ENCODE assay signal across 9 cellular contexts in genomic region chr12:71947645-71948105, GRCh38. TPM values are rescaled to one million over a fixed set of nuclear protein-coding genes. Genes with fewer than 3 reads are reported as not detected.
DNase-seq lines count a peak whose midpoint lies in the region; ATAC-seq and TF ChIP-seq lines count a peak whose summit lies in the region.
"Had no signal": no experiment of that assay in that cellular context is flagged by ENCODE, and none has a peak within 500 bp of the region (broad histone marks: within the 10 kb centered on the region; RNA-seq: fewer than 3 reads in every experiment).

No MANE protein-coding gene starts in this region.

- H3K27ac ChIP-seq in dorsolateral prefrontal cortex = peak overlapping the region in 2 of 59 donors; percentile 37 to 68

- no peak overlapping the region for H3K4me3 Mint-ChIP-seq in nephron progenitor cell

- H3K27me3 Mint-ChIP-seq in nephron progenitor cell (ENCODE audit: low read depth, poor library complexity) = peaks cover 12% of the 10 kb centered on the region

- DNase-seq in GM03348 (ENCODE audit: low spot score) = peak; percentile 17
- peak; percentile 57 for DNase-seq in NCI-H2227 (lab: John Stamatoyannopoulos, UW; ENCODE audit: unreplicated experiment)
- DNase-seq in dorsolateral prefrontal cortex = peak in 9 of 10 donors; percentile 27 to 76 (median 51)
- DNase-seq in nephron progenitor cell = peak; percentile 5
- DNase-seq in stimulated activated CD8-positive, alpha-beta memory T cell treated with anti-CD3 and anti-CD28 coated beads, Interleukin-4, amount 100 ng/mL, for 48 hours = no peak
- DNase-seq in RPMI8226 = no peak

- H3K27me3 ChIP-seq in dorsolateral prefrontal cortex = peaks cover 0 to 20% (median 0%) of the 10 kb centered on the region in 45 donors

- no peak for ATAC-seq in HG02642 (IDR thresholded peaks at IDR 0.05; ENCODE audit: poor library complexity, unreplicated experiment)
- no peak for ATAC-seq in activated CD4-positive, CD25-positive, alpha-beta regulatory T cell treated with anti-CD3 and anti-CD28 coated beads, Interleukin-2, amount 50 U/mL, for 24 hours

- TF ChIP-seq CTCF in dorsolateral prefrontal cortex (IDR thresholded peaks at IDR 0.05 in 54 of 56, conservative IDR thresholded peaks at IDR 0.05 in 2 of 56; ENCODE audit: low read depth in 1 of 56, partially characterized antibody in 56 of 56) (no peak), nephron progenitor cell (IDR thresholded peaks at IDR 0.05) (no peak)

- no peak overlapping the region for H3K27ac Mint-ChIP-seq in nephron progenitor cell

- H3K36me3 Mint-ChIP-seq in nephron progenitor cell (ENCODE audit: low read depth) = no peaks in the 10 kb centered on the region

- H3K9me3 Mint-ChIP-seq in nephron progenitor cell = no peaks in the 10 kb centered on the region

- intact Hi-C loops in dorsolateral prefrontal cortex (cut with DNase I) = no loop called here

- peaks cover 32% of the 10 kb centered on the region for H3K4me1 Mint-ChIP-seq in nephron progenitor cell

- H3K4me3 ChIP-seq in dorsolateral prefrontal cortex = peak overlapping the region in 4 of 59 donors; percentile 2 to 26 (median 9)

RNA-seq across cellular contexts. Expression of gene TPH2, which starts 9.0 kb away (rescaled TPM):
- 1 to 10 TPM in 93 of 120 experiments, under 1 TPM in 27; 0.28 to 3.4 (median 1.4) TPM for total RNA-seq in dorsolateral prefrontal cortex
- total RNA-seq: subcutaneous adipose tissue had no signal

Comparison
In these comparisons a context has a peak if more than half of its experiments do, and no peak if none do; other contexts are left out.
1. DNase-seq: peak in GM03348 (single experiment), NCI-H2227 (single experiment), dorsolateral prefrontal cortex (9 of 10) and nephron progenitor cell (single experiment); none in stimulated activated CD8-positive, alpha-beta memory T cell treated with anti-CD3 and anti-CD28 coated beads, Interleukin-4, amount 100 ng/mL, for 48 hours (single experiment) and RPMI8226 (single experiment).